ENCODE assay signal across 1 cellular context in genomic region chr1:204171751-204172178, GRCh38.
TF ChIP-seq lines count a peak whose summit lies in the region.

No MANE protein-coding gene starts in this region.

TF ChIP-seq in endothelial cell of umbilical vein, 7 proteins besides CTCF, POLR2A, EP300 and RAD21:
- TF ChIP-seq MYC (IDR thresholded peaks at IDR 0.05; ENCODE audit: low read depth, low read length) (no peak), POLR2AphosphoS5 (IDR thresholded peaks at IDR 0.05; ENCODE audit: insufficient read depth, low read depth, low read length) (peak; percentile 85), GATA2 (IDR thresholded peaks at IDR 0.05; ENCODE audit: insufficient read depth, insufficient read length, low read depth, low read length) (no peak), JUN (IDR thresholded peaks at IDR 0.05; ENCODE audit: borderline replicate concordance, insufficient read depth, insufficient read length, low read depth) (peak; percentile 84), MAX (IDR thresholded peaks at IDR 0.05; ENCODE audit: insufficient read depth, insufficient read length) (no peak), FOS (IDR thresholded peaks at IDR 0.05; ENCODE audit: borderline replicate concordance, insufficient read depth, low read length) (peak; percentile 92), EZH2 (IDR thresholded peaks at IDR 0.05; ENCODE audit: borderline replicate concordance, low read depth, low read length, severe bottlenecking) (no peak)
